ENCODE assay signal across 8 cellular contexts in genomic region chr12:96399081-96399918, GRCh38. TPM values are rescaled to one million over a fixed set of nuclear protein-coding genes. Genes with fewer than 3 reads are reported as not detected.
A peak's percentile ranks its signal among the peaks of the same experiment; 100 is the strongest.
DNase-seq lines count a peak whose midpoint lies in the region; ATAC-seq and TF ChIP-seq lines count a peak whose summit lies in the region.

No MANE protein-coding gene starts in this region.

- 0 to 1% (median 1%) methylated on average over 56 to 71 of the region's 71 CpGs for WGBS in adipose tissue, 3 donors
- 0 to 1% (median 1%) methylated on average over 53 to 71 of the region's 71 CpGs for WGBS in psoas muscle, 3 donors

- TF ChIP-seq CTCF in GM20000 (IDR thresholded peaks at IDR 0.05; ENCODE audit: extremely low read depth, missing control alignments) (no peak), psoas muscle (IDR thresholded peaks at IDR 0.05) (peak; percentile 15), vagina (IDR thresholded peaks at IDR 0.05) (peak in 2 of 3 experiments; percentile 0 to 39)

- intact Hi-C loops in left cardiac atrium (cut with DNase I) (loop anchor here (10.0 kb wide), 3 partner anchors 94 to 164 kb away; no protein-coding TSS in a partner anchor), psoas muscle (cut with DNase I) (loop anchor here in 1 of 2 donors (10.0 kb wide), 1 partner anchor 104 kb away; no protein-coding TSS in a partner anchor), vagina (cut with DNase I) (loop anchor here (10.0 kb wide), 1 partner anchor 164 kb away; no protein-coding TSS in a partner anchor)

- ATAC-seq in left cardiac atrium (peak; percentile 53 to 74), psoas muscle (peak; percentile 55 to 74 (median 68))

- H3K4me3 ChIP-seq in psoas muscle, result peak overlapping the region; percentile 94
- peak overlapping the region; percentile 84 to 88 for H3K4me3 ChIP-seq in vagina

- H3K36me3 ChIP-seq in psoas muscle (ENCODE audit: insufficient read depth in 1 of 2, low read depth in 1 of 2), result no peaks in the 10 kb centered on the region
- H3K36me3 ChIP-seq in vagina, result no peaks in the 10 kb centered on the region

- H3K27me3 ChIP-seq in psoas muscle (ENCODE audit: insufficient read depth in 3 of 3, low read length in 2 of 3) (no peaks in the 10 kb centered on the region), vagina (no peaks in the 10 kb centered on the region)

- peaks cover 25% of the 10 kb centered on the region for H3K4me1 ChIP-seq in psoas muscle
- peaks cover 25% of the 10 kb centered on the region for H3K4me1 ChIP-seq in vagina

- peak in 1 of 2 donors; percentile 23 for TF ChIP-seq POLR2A in vagina (IDR thresholded peaks at IDR 0.05)

- no peaks in the 10 kb centered on the region for H3K9me3 ChIP-seq in psoas muscle
- no peaks in the 10 kb centered on the region for H3K9me3 ChIP-seq in vagina

- H3K27ac ChIP-seq in adipose tissue (ENCODE audit: low read depth, low read length) (peak overlapping the region; percentile 96), psoas muscle (peak overlapping the region; percentile 98), vagina (peak overlapping the region; percentile 99)

- DNase-seq in DMS53 (lab: John Stamatoyannopoulos, UW) (peak; percentile 81), GM20000 (ENCODE audit: low spot score) (peak; percentile 88), HT1080 (ENCODE audit: low read depth) (peak; percentile 73), SW 1271 (lab: John Stamatoyannopoulos, UW) (peak; percentile 28 to 64), left cardiac atrium (peak; percentile 81), psoas muscle (peak; percentile 73 to 83), vagina (ENCODE audit: extremely low spot score in 2 of 2) (no peak)

RNA-seq across cellular contexts. Expression of gene CDK17, which starts 0.9 kb away (rescaled TPM):
- total RNA-seq in HT1080 (2014; rRNA removed; shearing (Covaris generic)), result 53.8 and 57.6 TPM in 2 replicates
- polyA plus RNA-seq in HT1080 (2015; cell fraction: cytosol; rRNA removed), result 76.4 and 101 TPM in 2 replicates
- 159 and 168 TPM in 2 replicates for polyA plus RNA-seq in HT1080 (2015; cell fraction: nucleus; rRNA removed)
- 10 to 100 TPM in 2 of 3 donors, 1 to 10 TPM in 1; 3.8 to 20.4 (median 12.1) TPM for polyA plus RNA-seq in adipose tissue
- total RNA-seq in left cardiac atrium, result 10 to 100 TPM; 17.0 to 35.6 TPM
- total RNA-seq in psoas muscle, result 10 to 100 TPM; 13.3 to 21.4 (median 16.1) TPM
- 10 to 100 TPM in 1 of 3 donors, 1 to 10 TPM in 2; 7.2 to 10.2 (median 8.8) TPM for polyA plus RNA-seq in psoas muscle
- total RNA-seq in vagina, result 72.4 TPM

Comparison
In these comparisons a context has a peak if more than half of its experiments do, and no peak if none do; other contexts are left out.
1. DNase-seq: peak in DMS53 (single experiment), GM20000 (single experiment), HT1080 (single experiment), SW 1271 (2 of 2), left cardiac atrium (single experiment) and psoas muscle (2 of 2); none in vagina (0 of 2).
2. Peak in every context shown above with its lines, with median percentiles within 50 percentile points of each other: H3K27ac ChIP-seq.